Comparison of ENCODE assay signal across 8 cellular contexts in genomic region chr12:68611094-68611818, GRCh38. TPM values are rescaled to one million over a fixed set of nuclear protein-coding genes. Genes with fewer than 3 reads are reported as not detected.
DNase-seq lines count a peak whose midpoint lies in the region; ATAC-seq and TF ChIP-seq lines count a peak whose summit lies in the region.

No MANE protein-coding gene starts in this region.

- DNase-seq in AG08395 (ENCODE audit: low spot score) = peak; percentile 58
- DNase-seq in activated T-helper 1 cell treated with Interleukin-2 at 50 U/mL for 16 hours (ENCODE audit: low read depth) = peak; percentile 23
- DNase-seq in esophagus squamous epithelium (lab: John Stamatoyannopoulos, UW) = no peak

- H3K4me3 ChIP-seq in OCI-LY1 (ENCODE audit: low read depth, low read length, poor library complexity, severe bottlenecking) (peak overlapping the region; percentile 83), esophagus squamous epithelium (peak overlapping the region; percentile 61 to 96 (median 90)), mucosa of stomach (ENCODE audit: low read length) (peak overlapping the region; percentile 79), subcutaneous abdominal adipose tissue (ENCODE audit: low read depth in 1 of 5, low read length in 5 of 5) (peak overlapping the region; percentile 77 to 91 (median 87))

- peaks cover 48% of the 10 kb centered on the region for H3K4me1 ChIP-seq in OCI-LY1 (ENCODE audit: insufficient read depth, low read length, severe bottlenecking)
- H3K4me1 ChIP-seq in esophagus squamous epithelium = peaks cover 10 to 57% (median 36%) of the 10 kb centered on the region in 3 donors
- H3K4me1 ChIP-seq in mucosa of stomach (ENCODE audit: control insufficient read depth, insufficient read depth, low read length) = peaks cover 28% of the 10 kb centered on the region
- peaks cover 6 to 45% (median 41%) of the 10 kb centered on the region in 5 donors for H3K4me1 ChIP-seq in subcutaneous abdominal adipose tissue (ENCODE audit: control insufficient read depth in 5 of 5, insufficient read depth in 5 of 5, low read length in 5 of 5)

- H3K9ac ChIP-seq in OCI-LY1 (ENCODE audit: low read length) (peak overlapping the region; percentile 91), mucosa of stomach (ENCODE audit: low read length) (peak overlapping the region; percentile 99), subcutaneous abdominal adipose tissue (ENCODE audit: low read length in 5 of 5) (peak overlapping the region; percentile 79 to 98 (median 88))

- no peaks in the 10 kb centered on the region for H3K9me2 ChIP-seq in OCI-LY1 (ENCODE audit: low read depth, low read length)

- ATAC-seq in GM18517 (IDR thresholded peaks at IDR 0.05; ENCODE audit: unreplicated experiment) (peak; percentile 33), HG03097 (IDR thresholded peaks at IDR 0.05; ENCODE audit: low FRiP score, unreplicated experiment) (peak; percentile 37)

- intact Hi-C loops in esophagus squamous epithelium (cut with DNase I) = loop anchor here (10.0 kb wide), 2 partner anchors 74 to 246 kb away; partner anchors contain the start of gene NUP107

- H2AFZ ChIP-seq in OCI-LY1 (ENCODE audit: low read length) = no peak overlapping the region

- peak overlapping the region; percentile 83 for H3K4me2 ChIP-seq in OCI-LY1 (ENCODE audit: low read length)

- H3K27me3 ChIP-seq in OCI-LY1 (ENCODE audit: insufficient read depth, low read length) = no peaks in the 10 kb centered on the region
- H3K27me3 ChIP-seq in esophagus squamous epithelium = no peaks in the 10 kb centered on the region
- no peaks in the 10 kb centered on the region for H3K27me3 ChIP-seq in mucosa of stomach (ENCODE audit: control insufficient read depth, insufficient read depth, low read length)
- H3K27me3 ChIP-seq in subcutaneous abdominal adipose tissue (ENCODE audit: control insufficient read depth in 5 of 5, insufficient read depth in 4 of 5, low read length in 5 of 5) = no peaks in the 10 kb centered on the region

- H3K36me3 ChIP-seq in OCI-LY1 (ENCODE audit: insufficient read depth, low read length) (peaks cover 5% of the 10 kb centered on the region; the same call in 1 of the 2 replicates), esophagus squamous epithelium (peaks cover 0 to 6% (median 0%) of the 10 kb centered on the region in 3 donors), mucosa of stomach (ENCODE audit: control insufficient read depth, insufficient read depth, low read length) (no peaks in the 10 kb centered on the region), subcutaneous abdominal adipose tissue (ENCODE audit: control insufficient read depth in 5 of 5, insufficient read depth in 5 of 5, low read length in 5 of 5) (no peaks in the 10 kb centered on the region)

- H3F3A ChIP-seq in OCI-LY1 (ENCODE audit: insufficient read depth, low read length) = no peaks in the 10 kb centered on the region

- 0 to 6% methylated on average over 7 to 8 of the region's 72 CpGs for WGBS in esophagus squamous epithelium, 2 donors

- peak overlapping the region; percentile 84 for H3K27ac ChIP-seq in OCI-LY1 (ENCODE audit: low read depth, low read length, poor library complexity, severe bottlenecking)
- H3K27ac ChIP-seq in esophagus squamous epithelium = peak overlapping the region; percentile 95 to 100 (median 99)
- H3K27ac ChIP-seq in subcutaneous abdominal adipose tissue (ENCODE audit: low read depth, low read length) = peak overlapping the region; percentile 98

- peaks cover 50% of the 10 kb centered on the region for H3K79me2 ChIP-seq in OCI-LY1 (ENCODE audit: insufficient read depth, low read length)

- H4K20me1 ChIP-seq in OCI-LY1 (ENCODE audit: insufficient read depth, low read length) = no peaks in the 10 kb centered on the region

- peak in 2 of 4 donors; percentile 25 to 66 for TF ChIP-seq POLR2A in esophagus squamous epithelium (IDR thresholded peaks at IDR 0.05)

- no peak for TF ChIP-seq CTCF in OCI-LY1 (IDR thresholded peaks at IDR 0.05; ENCODE audit: low read length)
- TF ChIP-seq CTCF in esophagus squamous epithelium (IDR thresholded peaks at IDR 0.05) = no peak

- H3K9me3 ChIP-seq in OCI-LY1 (ENCODE audit: low read length) = no peaks in the 10 kb centered on the region
- H3K9me3 ChIP-seq in esophagus squamous epithelium = no peaks in the 10 kb centered on the region
- no peaks in the 10 kb centered on the region for H3K9me3 ChIP-seq in mucosa of stomach (ENCODE audit: control insufficient read depth, low read length)
- H3K9me3 ChIP-seq in subcutaneous abdominal adipose tissue (ENCODE audit: control insufficient read depth in 5 of 5, low read length in 5 of 5) = no peaks in the 10 kb centered on the region

RNA-seq across cellular contexts. Expression of gene RAP1B, which starts 0.6 kb away (rescaled TPM):
- total RNA-seq in esophagus squamous epithelium = 100 to 1,000 TPM in 3 of 4 donors, 10 to 100 TPM in 1; 66.9 to 133 (median 120) TPM
